8 cellular contexts compared by ENCODE assay signal in the genomic region with DNA sequence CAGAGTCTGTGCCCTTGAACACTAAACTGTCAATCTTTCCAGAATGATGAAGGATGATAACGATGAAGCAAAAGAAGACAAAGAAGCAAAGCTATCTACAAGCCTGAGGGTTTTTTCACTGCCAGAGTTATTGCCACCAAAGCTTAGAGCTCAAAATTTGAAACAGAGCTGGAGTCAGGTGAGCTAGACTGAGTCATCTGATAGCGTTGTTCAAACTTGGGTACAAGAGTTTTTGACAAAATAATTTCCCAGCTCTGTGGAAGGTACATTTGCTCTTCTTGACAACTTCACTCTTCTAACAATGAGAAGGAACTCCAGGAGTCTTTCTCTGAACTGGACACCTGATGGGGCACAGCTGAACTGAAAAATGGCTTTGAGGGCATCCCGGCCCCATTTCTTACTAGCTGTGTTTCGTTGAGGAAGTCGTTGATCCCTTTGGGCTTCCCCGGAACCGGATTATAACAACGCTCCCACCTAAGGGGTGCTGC. TPM values are rescaled to one million over a fixed set of nuclear protein-coding genes. Genes with fewer than 3 reads are reported as not detected.
DNase-seq lines count a peak whose midpoint lies in the region; ATAC-seq and TF ChIP-seq lines count a peak whose summit lies in the region.

No MANE protein-coding gene starts in this region.

- intact Hi-C loops in left colon (cut with DNase I, micrococcal nuclease), result no loop called here

- peak overlapping the region; percentile 95 for H3K4me3 ChIP-seq in GM12875 (ENCODE audit: low read depth, low read length)

- peaks cover 29% of the 10 kb centered on the region for H3K4me1 Mint-ChIP-seq in activated naive CD8-positive, alpha-beta T cell treated with anti-CD3 and anti-CD28 coated beads, Interleukin-2, amount 10 ng/mL, durations not matched to agents 7 days and 5 days

- H3K27ac ChIP-seq in temporal lobe (ENCODE audit: low read depth, low read length), result peak overlapping the region; percentile 91

- no peaks in the 10 kb centered on the region for H3K27me3 Mint-ChIP-seq in activated naive CD8-positive, alpha-beta T cell treated with anti-CD3 and anti-CD28 coated beads, Interleukin-2, amount 10 ng/mL, durations not matched to agents 7 days and 5 days

- DNase-seq in activated naive CD8-positive, alpha-beta T cell treated with anti-CD3 and anti-CD28 coated beads, Interleukin-2, amount 10 ng/mL, durations not matched to agents 7 days and 5 days, result no peak
- DNase-seq in left colon (no peak), Ammon's horn (ENCODE audit: low spot score) (no peak)
- no peak for DNase-seq in stimulated activated CD4-positive, alpha-beta T cell treated with anti-CD3 and anti-CD28 coated beads, Interleukin-1b, Interleukin-23, amount 100 ng/mL, for 48 hours

- no peaks in the 10 kb centered on the region for H3K9me3 Mint-ChIP-seq in activated naive CD8-positive, alpha-beta T cell treated with anti-CD3 and anti-CD28 coated beads, Interleukin-2, amount 10 ng/mL, durations not matched to agents 7 days and 5 days

- POLR2A ChIA-PET in activated naive CD8-positive, alpha-beta T cell treated with anti-CD3 and anti-CD28 coated beads, Interleukin-2, amount 10 ng/mL, durations not matched to agents 7 days and 5 days (lab: Charles Lee), result interaction anchor here (0.6 to 2.4 kb wide), 4 partner anchors 63 to 236 kb away, joined by 3 to 8 read pairs (median 6); no protein-coding TSS in a partner anchor

- peak overlapping the region; percentile 97 for H3K4me3 Mint-ChIP-seq in activated naive CD8-positive, alpha-beta T cell treated with anti-CD3 and anti-CD28 coated beads, Interleukin-2, amount 10 ng/mL, durations not matched to agents 7 days and 5 days

- peaks cover 17% of the 10 kb centered on the region for H3K36me3 Mint-ChIP-seq in activated naive CD8-positive, alpha-beta T cell treated with anti-CD3 and anti-CD28 coated beads, Interleukin-2, amount 10 ng/mL, durations not matched to agents 7 days and 5 days

- ATAC-seq in HG02943 (IDR thresholded peaks at IDR 0.05; ENCODE audit: low read depth, unreplicated experiment) (peak; percentile 31), left colon (peak; percentile 1), GM21825 (IDR thresholded peaks at IDR 0.05; ENCODE audit: unreplicated experiment) (no peak)
- no peak for ATAC-seq in activated naive CD8-positive, alpha-beta T cell treated with anti-CD3 and anti-CD28 coated beads, Interleukin-2, amount 10 ng/mL, durations not matched to agents 7 days and 5 days (ENCODE audit: low read depth)

- H3K27ac Mint-ChIP-seq in activated naive CD8-positive, alpha-beta T cell treated with anti-CD3 and anti-CD28 coated beads, Interleukin-2, amount 10 ng/mL, durations not matched to agents 7 days and 5 days, result peak overlapping the region; percentile 93

- no peak for TF ChIP-seq CTCF in GM12875 (IDR thresholded peaks at IDR 0.05; ENCODE audit: borderline replicate concordance, insufficient read depth, low read depth, low read length)

RNA-seq across cellular contexts. Expression of a gene that starts 0.7 kb away (rescaled TPM):
- 10 to 100 TPM; 31.2 to 38.0 TPM for total RNA-seq in activated naive CD8-positive, alpha-beta T cell treated with anti-CD3 and anti-CD28 coated beads, Interleukin-2, amount 10 ng/mL, durations not matched to agents 7 days and 5 days
- total RNA-seq in left colon (10 to 100 TPM; 29.4 to 33.4 TPM), temporal lobe (30.0 TPM)

Comparison
In these comparisons a context has a peak if more than half of its experiments do, and no peak if none do; other contexts are left out.
1. ATAC-seq: peak in HG02943 (single experiment) and left colon (single experiment); none in activated naive CD8-positive, alpha-beta T cell treated with anti-CD3 and anti-CD28 coated beads, Interleukin-2, amount 10 ng/mL, durations not matched to agents 7 days and 5 days (single experiment) and GM21825 (single experiment).